In the genomic region with DNA sequence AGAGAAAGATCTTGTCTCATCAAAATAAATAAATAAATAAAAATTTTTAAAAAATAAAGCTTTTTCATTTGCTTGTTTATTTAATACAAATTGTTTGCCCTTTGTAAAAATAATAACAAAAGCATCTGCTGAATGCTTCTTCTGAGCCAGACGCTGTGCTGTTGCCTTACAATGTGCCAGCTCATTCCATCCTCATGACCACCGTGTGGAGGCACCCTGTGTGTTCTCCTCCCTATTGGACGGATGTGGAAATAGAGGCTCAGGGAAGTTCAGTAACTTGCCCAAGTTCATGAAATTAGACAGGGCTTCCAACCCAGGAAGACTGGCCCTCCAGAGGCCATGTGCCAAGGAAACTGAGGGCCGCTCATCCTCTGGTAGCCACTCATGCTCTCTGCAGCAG, we compare ENCODE assay signal across 22 cellular contexts.
"Had no signal": no experiment of that assay in that cellular context is flagged by ENCODE, and none has a peak within 500 bp of the region (broad histone marks: within the 10 kb centered on the region; RNA-seq: fewer than 3 reads in every experiment).

No MANE protein-coding gene starts in this region.

- H3K9me3 Mint-ChIP-seq: activated naive CD4-positive, alpha-beta T cell treated with anti-CD3 and anti-CD28 coated beads, Interleukin-2, amount 50 U/mL, for 24 hours; central memory CD8-positive, alpha-beta T cell; endodermal cell; mesothelial cell of epicardium; natural killer cell; T-helper 2 cell treated with Interferon-gamma antibody and Interleukin-4, amounts not matched to agents 5 μg/mL and 100 μg/mL, for 36 hours had no signal

- H3K4me1 Mint-ChIP-seq: activated naive CD4-positive, alpha-beta T cell treated with anti-CD3 and anti-CD28 coated beads, Interleukin-2, amount 50 U/mL, for 24 hours; natural killer cell had no signal

- H3K27me3 Mint-ChIP-seq: activated naive CD4-positive, alpha-beta T cell treated with anti-CD3 and anti-CD28 coated beads, Interleukin-2, amount 50 U/mL, for 24 hours; central memory CD8-positive, alpha-beta T cell had no signal

- H3K27ac Mint-ChIP-seq: activated CD8-positive, alpha-beta T cell treated with anti-CD3 and anti-CD28 coated beads, Interleukin-2, amount 10 ng/mL, durations not matched to agents 7 days and 5 days; activated naive CD4-positive, alpha-beta T cell treated with anti-CD3 and anti-CD28 coated beads, Interleukin-2, amount 50 U/mL, for 24 hours; endodermal cell; natural killer cell; T-helper 2 cell treated with Interferon-gamma antibody and Interleukin-4, amounts not matched to agents 5 μg/mL and 100 μg/mL, for 36 hours had no signal

- H3K36me3 ChIP-seq: colonic mucosa, gastrocnemius medialis, pancreas, right atrium auricular region, WERI-Rb-1 had no signal

- H3K27me3 ChIP-seq: colonic mucosa, gastrocnemius medialis, pancreas, right atrium auricular region had no signal

- H3K4me3 Mint-ChIP-seq: activated CD8-positive, alpha-beta T cell treated with anti-CD3 and anti-CD28 coated beads, Interleukin-2, amount 10 ng/mL, durations not matched to agents 7 days and 5 days; activated naive CD4-positive, alpha-beta T cell treated with anti-CD3 and anti-CD28 coated beads, Interleukin-2, amount 50 U/mL, for 24 hours; central memory CD8-positive, alpha-beta T cell; endodermal cell; mesothelial cell of epicardium; natural killer cell; T-helper 2 cell treated with Interferon-gamma antibody and Interleukin-4, amounts not matched to agents 5 μg/mL and 100 μg/mL, for 36 hours had no signal

- ATAC-seq: activated CD8-positive, alpha-beta T cell treated with anti-CD3 and anti-CD28 coated beads, Interleukin-2, amount 10 ng/mL, durations not matched to agents 7 days and 5 days; gastrocnemius medialis; natural killer cell; pancreas; psoas muscle; stimulated activated naive CD8-positive, alpha-beta T cell treated with anti-CD3 and anti-CD28 coated beads, Interleukin-15, Interleukin-2, amounts not matched to agents 100 U/mL and 50 U/mL, for 24 hours had no signal

- DNase-seq: activated CD4-positive, alpha-beta T cell treated with anti-CD3 and anti-CD28 coated beads, Interleukin-2, amount 50 U/mL, for 1 hour; activated CD4-positive, CD25-positive, alpha-beta regulatory T cell treated with anti-CD3 and anti-CD28 coated beads, Interleukin-2, amount 50 U/mL, for 72 hours; activated CD8-positive, alpha-beta T cell treated with anti-CD3 and anti-CD28 coated beads, Interleukin-2, amount 10 ng/mL, durations not matched to agents 7 days and 5 days; activated gamma-delta T cell treated with Interleukin-2 at 50 U/mL for 16 hours; activated T-cell treated with anti-CD3 and anti-CD28 coated beads, Interleukin-2, amount 50 U/mL, for 1 hour; colonic mucosa; endodermal cell; gastrocnemius medialis; head of caudate nucleus; hypothalamus; left ventricle myocardium inferior; natural killer cell; pancreas; psoas muscle; stimulated activated CD4-positive, alpha-beta T cell treated with anti-CD3 and anti-CD28 coated beads, Interleukin-4, amount 100 ng/mL, for 24 hours; stimulated activated naive CD8-positive, alpha-beta T cell treated with anti-CD3 and anti-CD28 coated beads, Interleukin-15, Interleukin-2, amounts not matched to agents 100 U/mL and 50 U/mL, for 24 hours; WERI-Rb-1 had no signal

- H3K27ac ChIP-seq: colonic mucosa, gastrocnemius medialis, left ventricle myocardium inferior, pancreas, psoas muscle, right atrium auricular region, WERI-Rb-1 had no signal

- H3K9me3 ChIP-seq: colonic mucosa, gastrocnemius medialis, left ventricle myocardium inferior, pancreas, psoas muscle, right atrium auricular region had no signal

- H3K4me3 ChIP-seq: colonic mucosa, gastrocnemius medialis, left ventricle myocardium inferior, pancreas, psoas muscle, right atrium auricular region had no signal

- H3K36me3 Mint-ChIP-seq: activated naive CD4-positive, alpha-beta T cell treated with anti-CD3 and anti-CD28 coated beads, Interleukin-2, amount 50 U/mL, for 24 hours; mesothelial cell of epicardium; natural killer cell had no signal
